Comparison of ENCODE assay signal across 8 cellular contexts in genomic region chr5:35777358-35778087, GRCh38.
DNase-seq lines count a peak whose midpoint lies in the region; TF ChIP-seq lines count a peak whose summit lies in the region.

No MANE protein-coding gene starts in this region.

- no peak overlapping the region for H4K5ac ChIP-seq in mesendoderm (ENCODE audit: low read length)

- H3K27ac ChIP-seq in HL-60 (replicated peaks), result no peak overlapping the region
- H3K27ac ChIP-seq in mesendoderm (ENCODE audit: low read depth, low read length), result no peak overlapping the region

- H3K4ac ChIP-seq in mesendoderm (ENCODE audit: low read depth, low read length), result no peak overlapping the region

- H2BK5ac ChIP-seq in mesendoderm (ENCODE audit: low read length), result no peak overlapping the region

- no peak overlapping the region for H4K8ac ChIP-seq in mesendoderm (ENCODE audit: low read depth, low read length)

- no peak overlapping the region for H3K18ac ChIP-seq in mesendoderm (ENCODE audit: low read length)

- H3K4me1 ChIP-seq in mesendoderm (ENCODE audit: control insufficient read depth, low read depth, low read length), result no peaks in the 10 kb centered on the region

- no peak overlapping the region for H3K9ac ChIP-seq in mesendoderm (ENCODE audit: low read length)

- H3K56ac ChIP-seq in mesendoderm (ENCODE audit: low read length), result no peak overlapping the region

- H2BK15ac ChIP-seq in mesendoderm (replicated peaks; ENCODE audit: low read depth), result no peak overlapping the region

- no peak overlapping the region for H2BK120ac ChIP-seq in mesendoderm (ENCODE audit: low read depth, low read length)

- H3K4me2 ChIP-seq in mesendoderm (ENCODE audit: low read length), result no peak overlapping the region

- H3K27me3 ChIP-seq in HL-60 (ENCODE audit: insufficient read depth, poor library complexity, severe bottlenecking) (no peaks in the 10 kb centered on the region), mesendoderm (ENCODE audit: insufficient read depth, low read length, poor library complexity) (no peaks in the 10 kb centered on the region)

- no peak overlapping the region for H3K23ac ChIP-seq in mesendoderm (ENCODE audit: low read length)

- peak; percentile 19 for TF ChIP-seq CTCF in HL-60 (IDR thresholded peaks at IDR 0.05; ENCODE audit: insufficient read depth, low read length)

- H3K79me2 ChIP-seq in mesendoderm (ENCODE audit: control insufficient read depth, insufficient read depth, low read length), result no peaks in the 10 kb centered on the region

- H2AK5ac ChIP-seq in mesendoderm (ENCODE audit: low read length), result no peak overlapping the region

- H3K4me3 ChIP-seq in HL-60 (replicated peaks; ENCODE audit: insufficient read depth, low read length) (no peak overlapping the region), mesendoderm (ENCODE audit: low read length) (no peak overlapping the region)

- WGBS in mesendoderm (ENCODE audit: extremely low coverage, insufficient coverage, low lambda C conversion rate), result no CpG with 5 or more reads among the region's 9 CpGs

- no peaks in the 10 kb centered on the region for H3K36me3 ChIP-seq in mesendoderm (ENCODE audit: control insufficient read depth, insufficient read depth, low read length)

- DNase-seq in GM03348 (ENCODE audit: low spot score) (peak; percentile 46), HL-60 (ENCODE audit: low read depth in 1 of 2, low spot score in 1 of 2) (peak; percentile 27 to 70), NCI-H82 (lab: John Stamatoyannopoulos, UW) (peak; percentile 86), mesendoderm (peak; percentile 85), HPDE6-E6E7 (ENCODE audit: extremely low spot score) (no peak)
- peak; percentile 70 to 84 for DNase-seq in activated CD4-positive, alpha-beta T cell treated with anti-CD3 and anti-CD28 coated beads, Interleukin-2, amount 50 U/mL, for 48 hours
- peak; percentile 77 for DNase-seq in effector CD4-positive, alpha-beta T cell
- DNase-seq in stimulated activated CD8-positive, alpha-beta memory T cell treated with anti-CD3 and anti-CD28 coated beads, Interleukin-4, amount 100 ng/mL, for 48 hours, result peak; percentile 85

- H3K79me1 ChIP-seq in mesendoderm (ENCODE audit: low read length), result no peaks in the 10 kb centered on the region
